29 cellular contexts compared by ENCODE assay signal in the genomic region with DNA sequence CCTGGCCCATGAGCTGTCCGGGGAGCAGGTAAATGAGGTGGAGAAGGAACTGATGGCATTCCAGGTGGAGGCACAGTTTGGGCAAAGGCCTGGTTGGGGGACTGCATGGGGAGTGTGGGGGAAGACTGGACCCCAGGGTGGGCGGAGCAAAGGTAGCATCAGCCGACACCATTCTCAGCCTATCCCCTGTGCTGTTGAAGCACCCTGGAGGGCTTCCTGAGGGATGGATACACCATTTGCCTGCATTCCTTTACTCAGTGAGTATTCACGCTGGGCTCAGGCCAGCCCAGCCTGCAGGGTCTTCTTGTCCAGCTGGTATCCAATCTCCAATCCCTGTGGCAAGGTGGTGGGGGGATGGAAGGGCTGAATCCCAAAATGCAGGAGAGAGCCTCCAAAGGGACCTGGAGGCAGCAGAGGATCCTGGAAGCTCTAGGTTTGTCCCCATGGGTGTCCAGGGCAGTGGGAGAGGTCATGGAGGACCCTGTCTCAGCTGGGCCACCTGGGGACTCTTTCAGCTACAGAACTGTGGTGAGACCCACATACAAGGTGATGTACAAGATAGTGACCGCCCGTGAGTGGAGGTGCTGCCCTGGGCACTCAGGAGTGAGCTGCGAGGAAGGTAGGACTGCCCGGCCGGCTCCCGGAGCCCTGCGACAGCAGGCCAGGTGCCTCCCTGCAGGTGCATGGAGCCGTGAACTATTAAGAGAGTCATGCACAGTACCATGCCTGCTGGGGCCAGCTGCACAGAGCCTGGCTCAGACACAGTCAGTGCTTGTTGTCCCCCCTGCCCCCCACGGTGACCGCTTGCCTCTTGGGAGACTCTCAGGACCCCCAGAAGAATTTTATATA. TPM values are rescaled to one million over a fixed set of nuclear protein-coding genes. Genes with fewer than 3 reads are reported as not detected.
DNase-seq lines count a peak whose midpoint lies in the region; ATAC-seq and TF ChIP-seq lines count a peak whose summit lies in the region.
"Had no signal": no experiment of that assay in that cellular context is flagged by ENCODE, and none has a peak within 500 bp of the region (broad histone marks: within the 10 kb centered on the region; RNA-seq: fewer than 3 reads in every experiment).

No MANE protein-coding gene starts in this region.

- H3K4me1 ChIP-seq in OCI-LY3 (ENCODE audit: low read length) = peaks cover 9% of the 10 kb centered on the region; the same call in 1 of the 2 replicates
- H3K4me1 ChIP-seq in thyroid gland = no peaks in the 10 kb centered on the region
- no peaks in the 10 kb centered on the region for H3K4me1 ChIP-seq in MM.1S (ENCODE audit: low read length)
- H3K4me1 ChIP-seq: HAP-1, tibial artery had no signal

- H3K27ac ChIP-seq in OCI-LY3 (ENCODE audit: low read length) (no peak overlapping the region), thyroid gland (no peak overlapping the region), MM.1S (ENCODE audit: low read length) (no peak overlapping the region)
- H3K27ac ChIP-seq: epithelial cell of prostate, KMS-11, neutrophil, stomach, tibial artery had no signal

- DNase-seq in activated T-cell treated with anti-CD3 and anti-CD28 coated beads, Interleukin-2, amount 50 U/mL, for 24 hours = no peak
- DNase-seq in activated T-cell treated with anti-CD3 and anti-CD28 coated beads, Interleukin-2, amount 50 U/mL, for 1 hour = no peak
- DNase-seq in iPS-NIHi11 (ENCODE audit: low spot score) (peak; percentile 35), thyroid gland (peak; percentile 32 to 33), MM.1S (no peak)
- DNase-seq: activated CD8-positive, alpha-beta T cell treated with anti-CD3 and anti-CD28 coated beads, Interleukin-2, amount 10 ng/mL, durations not matched to agents 7 days and 5 days; activated effector memory CD4-positive, alpha-beta T cell treated with anti-CD3 and anti-CD28 coated beads, Interleukin-2, amount 50 U/mL, for 16 hours; CD8-positive, alpha-beta memory T cell; effector CD4-positive, alpha-beta T cell; mesendoderm; MG63; NCI-H2081; NCI-H226; NCI-H69; right cardiac atrium; SIG-M5; stimulated activated CD4-positive, alpha-beta T cell treated with anti-CD3 and anti-CD28 coated beads, Interleukin-2, amount 100 ng/mL, for 48 hours; stomach; SW 1271 had no signal

- H3K9me3 ChIP-seq in OCI-LY3 (ENCODE audit: insufficient read depth, low read length) (no peaks in the 10 kb centered on the region), thyroid gland (no peaks in the 10 kb centered on the region), MM.1S (replicated peaks; ENCODE audit: insufficient read depth, low read length) (no peaks in the 10 kb centered on the region)
- H3K9me3 ChIP-seq: HAP-1, MG63, neutrophil, stomach, tibial artery had no signal

- no peaks in the 10 kb centered on the region for H3K9me3 Mint-ChIP-seq in activated T-cell treated with anti-CD3 and anti-CD28 coated beads, Interleukin-2, amount 50 U/mL, for 24 hours
- H3K9me3 Mint-ChIP-seq: CD8-positive, alpha-beta memory T cell had no signal

- no peaks in the 10 kb centered on the region for H3K36me3 Mint-ChIP-seq in activated T-cell treated with anti-CD3 and anti-CD28 coated beads, Interleukin-2, amount 50 U/mL, for 24 hours (ENCODE audit: low read depth)
- H3K36me3 Mint-ChIP-seq: activated naive CD8-positive, alpha-beta T cell; CD8-positive, alpha-beta memory T cell had no signal

- H3K4me3 ChIP-seq in OCI-LY3 (ENCODE audit: low read length) (no peak overlapping the region), thyroid gland (replicated peaks in 1 of 3) (no peak overlapping the region), MM.1S (ENCODE audit: low read length) (no peak overlapping the region)
- H3K4me3 ChIP-seq: HAP-1, MG63, stomach, tibial artery had no signal

- intact Hi-C loops in thyroid gland (cut with DNase I) = no loop called here

- H3K4me2 ChIP-seq in OCI-LY3 (ENCODE audit: low read length) (peak overlapping the region; percentile 7; the same call in 1 of the 2 replicates), MM.1S (ENCODE audit: low read depth, low read length) (no peak overlapping the region)
- H3K4me2 ChIP-seq: KMS-11 had no signal

- H3K36me3 ChIP-seq in OCI-LY3 (replicated peaks; ENCODE audit: low read depth, low read length) (no peaks in the 10 kb centered on the region), thyroid gland (no peaks in the 10 kb centered on the region), MM.1S (replicated peaks; ENCODE audit: insufficient read depth, low read length) (no peaks in the 10 kb centered on the region)
- H3K36me3 ChIP-seq: HAP-1, MG63, neutrophil, stomach, tibial artery had no signal

- H2AFZ ChIP-seq in OCI-LY3 (ENCODE audit: low read depth, low read length) = no peak overlapping the region
- H2AFZ ChIP-seq in MM.1S (ENCODE audit: low read length) = no peak overlapping the region

- H3K27me3 Mint-ChIP-seq in activated T-cell treated with anti-CD3 and anti-CD28 coated beads, Interleukin-2, amount 50 U/mL, for 24 hours = no peaks in the 10 kb centered on the region
- H3K27me3 Mint-ChIP-seq: activated naive CD8-positive, alpha-beta T cell had no signal

- H3K27me3 ChIP-seq in OCI-LY3 (ENCODE audit: low read depth, low read length) = peaks cover 45% of the 10 kb centered on the region
- no peaks in the 10 kb centered on the region for H3K27me3 ChIP-seq in thyroid gland
- no peaks in the 10 kb centered on the region for H3K27me3 ChIP-seq in MM.1S (replicated peaks; ENCODE audit: insufficient read depth, low read length)
- H3K27me3 ChIP-seq: MG63, neutrophil, stomach, tibial artery had no signal

- H3K9ac ChIP-seq in OCI-LY3 (ENCODE audit: low read length) (no peak overlapping the region), MM.1S (ENCODE audit: low read length) (no peak overlapping the region)
- H3K9ac ChIP-seq: KMS-11 had no signal

- H3K27ac Mint-ChIP-seq in activated T-cell treated with anti-CD3 and anti-CD28 coated beads, Interleukin-2, amount 50 U/mL, for 24 hours = peak overlapping the region; percentile 37
- H3K27ac Mint-ChIP-seq: activated CD8-positive, alpha-beta T cell treated with anti-CD3 and anti-CD28 coated beads, Interleukin-2, amount 10 ng/mL, durations not matched to agents 7 days and 5 days; activated naive CD8-positive, alpha-beta T cell had no signal

- TF ChIP-seq POLR2A in thyroid gland (IDR thresholded peaks at IDR 0.05) = no peak

- no peak overlapping the region for H3K4me3 Mint-ChIP-seq in activated T-cell treated with anti-CD3 and anti-CD28 coated beads, Interleukin-2, amount 50 U/mL, for 24 hours
- H3K4me3 Mint-ChIP-seq: activated CD8-positive, alpha-beta T cell treated with anti-CD3 and anti-CD28 coated beads, Interleukin-2, amount 10 ng/mL, durations not matched to agents 7 days and 5 days; activated naive CD8-positive, alpha-beta T cell; CD8-positive, alpha-beta memory T cell had no signal

- H3F3A ChIP-seq in MM.1S (ENCODE audit: insufficient read depth, low read length) = no peaks in the 10 kb centered on the region

- H3K4me1 Mint-ChIP-seq in activated T-cell treated with anti-CD3 and anti-CD28 coated beads, Interleukin-2, amount 50 U/mL, for 24 hours (ENCODE audit: low read depth) = no peaks in the 10 kb centered on the region
- H3K4me1 Mint-ChIP-seq: CD8-positive, alpha-beta memory T cell had no signal

- H4K20me1 ChIP-seq in OCI-LY3 (ENCODE audit: insufficient read depth, low read length) (no peaks in the 10 kb centered on the region), MM.1S (ENCODE audit: insufficient read depth, low read length) (no peaks in the 10 kb centered on the region)

- TF ChIP-seq CTCF in OCI-LY3 (IDR thresholded peaks at IDR 0.05; ENCODE audit: low read depth, low read length) = no peak
- TF ChIP-seq CTCF in thyroid gland (IDR thresholded peaks at IDR 0.05) = no peak
- TF ChIP-seq CTCF in MM.1S (IDR thresholded peaks at IDR 0.05; ENCODE audit: low read length) = no peak

- ATAC-seq in GM18909 (IDR thresholded peaks at IDR 0.05; ENCODE audit: poor library complexity, unreplicated experiment) (no peak), HG02610 (IDR thresholded peaks at IDR 0.05; ENCODE audit: unreplicated experiment) (no peak)
- ATAC-seq: left ventricle myocardium superior, right cardiac atrium had no signal

- 63 to 78% methylated on average over 8 to 12 of the region's 14 CpGs for WGBS in thyroid gland, 2 donors

- no peaks in the 10 kb centered on the region for H3K79me2 ChIP-seq in OCI-LY3 (ENCODE audit: low read length)
- no peaks in the 10 kb centered on the region for H3K79me2 ChIP-seq in MM.1S (ENCODE audit: low read length)

- H3K9me2 ChIP-seq in MM.1S (replicated peaks; ENCODE audit: insufficient read depth, low read length) = no peaks in the 10 kb centered on the region

RNA-seq across cellular contexts. Expression of gene EMID1, which starts 9.5 kb away (rescaled TPM):
- 10 to 100 TPM; 14.0 to 55.9 (median 19.0) TPM for total RNA-seq in thyroid gland
- total RNA-seq: activated CD8-positive, alpha-beta T cell treated with anti-CD3 and anti-CD28 coated beads, Interleukin-2, amount 10 ng/mL, durations not matched to agents 7 days and 5 days; CD8-positive, alpha-beta memory T cell had no signal

RNA-seq across cellular contexts. Expression of gene RHBDD3, which starts 52.5 kb away (rescaled TPM):
- 10 to 100 TPM; 27.8 to 54.9 (median 48.9) TPM for total RNA-seq in thyroid gland

RNA-seq across cellular contexts. Expression of gene EWSR1, which starts 52.8 kb away (rescaled TPM):
- total RNA-seq in thyroid gland = 100 to 1,000 TPM; 205 to 290 (median 258) TPM

Comparison
In these comparisons a context has a peak if more than half of its experiments do, and no peak if none do; other contexts are left out.
1. DNase-seq: peak in iPS-NIHi11 (single experiment) and thyroid gland (2 of 2); none in activated T-cell treated with anti-CD3 and anti-CD28 coated beads, Interleukin-2, amount 50 U/mL, for 24 hours (single experiment), activated T-cell treated with anti-CD3 and anti-CD28 coated beads, Interleukin-2, amount 50 U/mL, for 1 hour (single experiment) and MM.1S (single experiment).